8 cellular contexts compared by ENCODE assay signal in the genomic region with DNA sequence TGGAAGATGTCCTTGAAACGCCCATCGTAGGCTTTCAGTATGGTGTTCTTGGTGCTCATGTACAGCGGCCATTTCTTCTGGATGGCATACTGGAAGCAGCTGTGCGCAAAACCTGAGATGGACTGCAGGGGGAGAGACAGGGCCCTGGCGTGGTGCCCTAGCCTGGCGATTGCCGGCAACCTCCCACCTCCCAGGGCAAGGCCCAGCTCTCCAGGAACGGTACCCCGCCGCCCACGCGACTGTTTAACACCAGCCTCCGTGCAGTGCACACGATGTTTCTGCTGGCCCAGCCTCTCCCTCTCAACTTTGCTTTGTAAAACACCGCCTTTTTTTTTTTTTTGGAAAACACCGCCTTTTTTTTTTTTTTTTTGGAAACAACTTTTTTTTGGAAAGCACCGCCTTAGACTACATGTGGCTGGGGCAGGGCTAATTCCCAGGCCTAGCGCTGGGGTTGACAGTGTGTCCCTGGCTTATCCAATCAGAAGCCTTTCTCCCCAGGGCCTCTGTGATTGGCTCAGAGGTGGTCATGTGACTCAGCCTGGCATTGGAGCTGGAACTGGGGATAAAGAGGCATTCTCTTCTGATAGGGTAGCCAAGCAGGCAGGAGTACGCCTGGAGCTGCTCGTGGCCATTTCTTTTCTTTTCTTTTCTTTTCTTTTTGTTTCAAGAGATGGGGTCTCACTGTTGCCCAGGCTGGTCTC. TPM values are rescaled to one million over a fixed set of nuclear protein-coding genes. Genes with fewer than 3 reads are reported as not detected.
DNase-seq lines count a peak whose midpoint lies in the region; ATAC-seq and TF ChIP-seq lines count a peak whose summit lies in the region.

No MANE protein-coding gene starts in this region.

- H3K27me3 ChIP-seq in hepatocyte, result no peaks in the 10 kb centered on the region

- TF ChIP-seq CTCF in AG09309 (IDR thresholded peaks at IDR 0.05; ENCODE audit: control insufficient read depth, insufficient read depth, low read depth, low read length, missing control alignments) (peak; percentile 20), GM12875 (IDR thresholded peaks at IDR 0.05; ENCODE audit: borderline replicate concordance, insufficient read depth, low read depth, low read length) (peak; percentile 36; the same call in 1 of the 2 replicates), glutamatergic neuron (IDR thresholded peaks at IDR 0.05; ENCODE audit: partially characterized antibody, unreplicated experiment) (peak; percentile 5), hepatocyte (IDR thresholded peaks at IDR 0.05; ENCODE audit: poor library complexity) (no peak), coronary artery (IDR thresholded peaks at IDR 0.05) (no peak)

- peaks cover 3% of the 10 kb centered on the region for H3K9me3 Mint-ChIP-seq in glutamatergic neuron (ENCODE audit: unreplicated experiment)

- no peaks in the 10 kb centered on the region for H3K36me3 ChIP-seq in hepatocyte (replicated peaks; ENCODE audit: insufficient read depth, low read depth)

- H2AFZ ChIP-seq in hepatocyte, result no peak overlapping the region

- H3K27me3 Mint-ChIP-seq in glutamatergic neuron (ENCODE audit: unreplicated experiment), result peaks cover 6% of the 10 kb centered on the region

- H3K4me3 ChIP-seq in AG09309 (ENCODE audit: control insufficient read depth, low read depth, low read length) (no peak overlapping the region), GM12875 (ENCODE audit: low read depth, low read length) (no peak overlapping the region), hepatocyte (no peak overlapping the region), coronary artery (no peak overlapping the region)

- H3K4me2 ChIP-seq in hepatocyte, result no peak overlapping the region

- H3K9me3 ChIP-seq in hepatocyte (ENCODE audit: low read depth), result no peaks in the 10 kb centered on the region

- no peaks in the 10 kb centered on the region for H3K4me1 Mint-ChIP-seq in glutamatergic neuron (ENCODE audit: low read depth, unreplicated experiment)

- no peaks in the 10 kb centered on the region for H4K20me1 ChIP-seq in hepatocyte (ENCODE audit: insufficient read depth, poor library complexity, severe bottlenecking)

- no peaks in the 10 kb centered on the region for H3K4me1 ChIP-seq in hepatocyte (ENCODE audit: insufficient read depth)

- peaks cover 9% of the 10 kb centered on the region for H3K36me3 Mint-ChIP-seq in glutamatergic neuron (ENCODE audit: unreplicated experiment)

- no peak for DNase-seq in AG09309 (ENCODE audit: low read depth)
- peak; percentile 29 for DNase-seq in UCSD-AML1 (lab: John Stamatoyannopoulos, UW; ENCODE audit: unreplicated experiment)
- DNase-seq in glutamatergic neuron, result no peak
- no peak for DNase-seq in hepatocyte (ENCODE audit: low spot score)
- no peak for DNase-seq in NOMO-1 treated with dmso at 0.1 percent for 144 hours (lab: John Stamatoyannopoulos, UW; ENCODE audit: unreplicated experiment)
- no peak for DNase-seq in coronary artery (ENCODE audit: low spot score)

- no peak overlapping the region for H3K27ac Mint-ChIP-seq in glutamatergic neuron (ENCODE audit: unreplicated experiment)

- peaks cover 15% of the 10 kb centered on the region for H3K79me2 ChIP-seq in hepatocyte

- no peaks in the 10 kb centered on the region for H3K9me2 ChIP-seq in hepatocyte (replicated peaks; ENCODE audit: insufficient read depth)

- H3K4me3 Mint-ChIP-seq in glutamatergic neuron (ENCODE audit: unreplicated experiment), result no peak overlapping the region

- no peak for ATAC-seq in HG03432 (IDR thresholded peaks at IDR 0.05; ENCODE audit: unreplicated experiment)

- no peak overlapping the region for H3K27ac ChIP-seq in hepatocyte
- no peak overlapping the region for H3K27ac ChIP-seq in coronary artery

- WGBS in hepatocyte (ENCODE audit: low lambda C conversion rate, missing lambda C conversion rate), result 91% methylated on average over 20 of the region's 20 CpGs

RNA-seq across cellular contexts. Expression of a gene that starts 14.7 kb away (rescaled TPM):
- total RNA-seq in glutamatergic neuron (ENCODE audit: unreplicated experiment), result 149 TPM
- 157 and 163 TPM in 2 replicates for total RNA-seq in hepatocyte
- polyA plus RNA-seq in hepatocyte, result 310 and 327 TPM in 2 replicates

Comparison
In these comparisons a context has a peak if more than half of its experiments do, and no peak if none do; other contexts are left out.
1. CTCF ChIP-seq: peak in AG09309 (single experiment), GM12875 (single experiment) and glutamatergic neuron (single experiment); none in hepatocyte (single experiment) and coronary artery (single experiment).